ENCODE assay signal across 8 cellular contexts in genomic region chrX:46837543-46838481, GRCh38. TPM values are rescaled to one million over a fixed set of nuclear protein-coding genes. Genes with fewer than 3 reads are reported as not detected.
DNase-seq lines count a peak whose midpoint lies in the region; ATAC-seq and TF ChIP-seq lines count a peak whose summit lies in the region.

No MANE protein-coding gene starts in this region.

- no peak for TF ChIP-seq CTCF in Loucy (conservative IDR thresholded peaks at IDR 0.05; ENCODE audit: low read length)
- TF ChIP-seq CTCF in spleen (IDR thresholded peaks at IDR 0.05 in 8 of 11, conservative IDR thresholded peaks at IDR 0.05 in 3 of 11), result no peak

- H4K20me1 ChIP-seq in Loucy (ENCODE audit: insufficient read depth, low read length, poor library complexity, severe bottlenecking), result peaks cover 16% of the 10 kb centered on the region

- H3F3A ChIP-seq in Loucy (ENCODE audit: low read depth), result no peaks in the 10 kb centered on the region

- TF ChIP-seq POLR2A in spleen (IDR thresholded peaks at IDR 0.05), result no peak

- H3K27ac Mint-ChIP-seq in activated T-cell treated with anti-CD3 and anti-CD28 coated beads, Interleukin-2, amount 50 U/mL, for 72 hours, result peak overlapping the region; percentile 89

- H3K4me1 ChIP-seq in Loucy (ENCODE audit: insufficient read depth, low read length, poor library complexity, severe bottlenecking), result peaks cover 2% of the 10 kb centered on the region
- H3K4me1 ChIP-seq in iPS DF 6.9 (ENCODE audit: control insufficient read depth, insufficient read depth, low read length), result no peaks in the 10 kb centered on the region
- peaks cover 11 to 49% (median 28%) of the 10 kb centered on the region in 6 donors for H3K4me1 ChIP-seq in spleen

- H3K4me1 Mint-ChIP-seq in activated T-cell treated with anti-CD3 and anti-CD28 coated beads, Interleukin-2, amount 50 U/mL, for 72 hours (ENCODE audit: low read depth), result peaks cover 5% of the 10 kb centered on the region

- peak overlapping the region; percentile 54; the same call in 1 of the 2 replicates for H2AFZ ChIP-seq in Loucy (ENCODE audit: low read length)

- peaks cover 2 to 3% of the 10 kb centered on the region in 2 donors for H3K36me3 Mint-ChIP-seq in activated T-cell treated with anti-CD3 and anti-CD28 coated beads, Interleukin-2, amount 50 U/mL, for 72 hours (ENCODE audit: insufficient read depth in 2 of 2)

- H3K27ac ChIP-seq in iPS DF 6.9 (ENCODE audit: low read length) (no peak overlapping the region), spleen (peak overlapping the region; percentile 80 to 98 (median 93))

- intact Hi-C loops in spleen (cut with DNase I; ENCODE audit: low total_unique reads), result no loop called here

- H3K9me2 ChIP-seq in Loucy (replicated peaks; ENCODE audit: low read depth, low read length), result no peaks in the 10 kb centered on the region

- DNase-seq in SKM-1 treated with dmso at 0.1 percent for 144 hours (lab: John Stamatoyannopoulos, UW; ENCODE audit: unreplicated experiment) (peak; percentile 51), SKM-1 (lab: John Stamatoyannopoulos, UW; ENCODE audit: unreplicated experiment) (no peak), iPS DF 6.9 (ENCODE audit: low read depth, low spot score) (no peak), spleen (no peak), COLO668 (lab: John Stamatoyannopoulos, UW; ENCODE audit: unreplicated experiment) (no peak), ureter (ENCODE audit: low spot score) (no peak)
- DNase-seq in activated T-cell treated with anti-CD3 and anti-CD28 coated beads, Interleukin-2, amount 50 U/mL, for 72 hours, result peak in 1 of 2 donors; percentile 34

- H3K27me3 ChIP-seq in Loucy (ENCODE audit: insufficient read depth, low read length, poor library complexity, severe bottlenecking), result no peaks in the 10 kb centered on the region
- H3K27me3 ChIP-seq in iPS DF 6.9 (ENCODE audit: control insufficient read depth, insufficient read depth, low read length), result no peaks in the 10 kb centered on the region
- H3K27me3 ChIP-seq in spleen (replicated peaks in 1 of 7), result no peaks in the 10 kb centered on the region

- H3K9ac ChIP-seq in Loucy (ENCODE audit: low read depth, low read length, poor library complexity, severe bottlenecking), result peak overlapping the region; percentile 82

- H3K9me3 Mint-ChIP-seq in activated T-cell treated with anti-CD3 and anti-CD28 coated beads, Interleukin-2, amount 50 U/mL, for 72 hours, result no peaks in the 10 kb centered on the region

- H3K9me3 ChIP-seq in Loucy (ENCODE audit: insufficient read depth, low read depth, low read length) (no peaks in the 10 kb centered on the region), iPS DF 6.9 (ENCODE audit: control insufficient read depth, insufficient read depth, low read length) (no peaks in the 10 kb centered on the region), spleen (no peaks in the 10 kb centered on the region)

- H3K36me3 ChIP-seq in Loucy (ENCODE audit: insufficient read depth, low read length), result no peaks in the 10 kb centered on the region
- no peaks in the 10 kb centered on the region for H3K36me3 ChIP-seq in iPS DF 6.9 (ENCODE audit: control insufficient read depth, insufficient read depth, low read length)
- no peaks in the 10 kb centered on the region for H3K36me3 ChIP-seq in spleen

- peak overlapping the region; percentile 84 for H3K4me2 ChIP-seq in Loucy (ENCODE audit: low read depth, low read length, poor library complexity, severe bottlenecking)

- H3K4me3 Mint-ChIP-seq in activated T-cell treated with anti-CD3 and anti-CD28 coated beads, Interleukin-2, amount 50 U/mL, for 72 hours, result peak overlapping the region; percentile 94 to 98

- H3K27me3 Mint-ChIP-seq in activated T-cell treated with anti-CD3 and anti-CD28 coated beads, Interleukin-2, amount 50 U/mL, for 72 hours (ENCODE audit: low read depth), result no peaks in the 10 kb centered on the region

- peaks cover 52% of the 10 kb centered on the region for H3K79me2 ChIP-seq in Loucy (ENCODE audit: insufficient read depth, low read length)

- WGBS in iPS DF 6.9 (ENCODE audit: insufficient coverage, insufficient read length), result no CpG with 5 or more reads among the region's 20 CpGs
- WGBS in spleen, 5 donors, result 1 to 37% (median 2%) methylated on average over 20 of the region's 20 CpGs

- peak; percentile 44 to 46 for ATAC-seq in activated T-cell treated with anti-CD3 and anti-CD28 coated beads, Interleukin-2, amount 50 U/mL, for 72 hours (replicated peaks in 1 of 2)

- H3K4me3 ChIP-seq in Loucy (ENCODE audit: low read length, poor library complexity, severe bottlenecking) (peak overlapping the region; percentile 83), iPS DF 6.9 (ENCODE audit: low read length) (peak overlapping the region; percentile 70), spleen (peak overlapping the region; percentile 44 to 87 (median 59))

RNA-seq across cellular contexts. Expression of gene RP2, which starts 1.0 kb away (rescaled TPM):
- total RNA-seq in activated T-cell treated with anti-CD3 and anti-CD28 coated beads, Interleukin-2, amount 50 U/mL, for 72 hours, result 1 to 10 TPM; 4.9 to 5.4 TPM
- 10 to 100 TPM; 16.8 to 26.5 (median 18.6) TPM for total RNA-seq in spleen
- 1 to 10 TPM; 6.8 to 9.3 (median 8.7) TPM for polyA plus RNA-seq in spleen
- 6.7 TPM for total RNA-seq in ureter
